ENCODE assay signal across 8 cellular contexts in genomic region chr4:2954358-2955185, GRCh38. TPM values are rescaled to one million over a fixed set of nuclear protein-coding genes. Genes with fewer than 3 reads are reported as not detected.
A peak's percentile ranks its signal among the peaks of the same experiment; 100 is the strongest.
DNase-seq lines count a peak whose midpoint lies in the region; ATAC-seq and TF ChIP-seq lines count a peak whose summit lies in the region.

No MANE protein-coding gene starts in this region.

- POLR2A ChIA-PET in CD8-positive, alpha-beta T cell (lab: Charles Lee) = interaction anchor here (2.9 kb wide), 1 partner anchor 8 kb away, joined by 10 read pairs; the partner anchor contains the start of genes GRK4 and NOP14

- no peaks in the 10 kb centered on the region for H3K27me3 Mint-ChIP-seq in CD8-positive, alpha-beta T cell (ENCODE audit: low read depth)
- H3K27me3 Mint-ChIP-seq in effector memory CD8-positive, alpha-beta T cell = no peaks in the 10 kb centered on the region
- no peaks in the 10 kb centered on the region for H3K27me3 Mint-ChIP-seq in stimulated activated naive B cell treated with anti-CD40 and anti-IgM and Interleukin-4, amounts not matched to agents 10 μg/mL and 1 μg/mL and 100 μg/mL, for 72 hours

- H3K4me3 Mint-ChIP-seq in CD8-positive, alpha-beta T cell = no peak overlapping the region
- H3K4me3 Mint-ChIP-seq in effector memory CD8-positive, alpha-beta T cell = peak overlapping the region in 1 of 2 donors; percentile 46
- H3K4me3 Mint-ChIP-seq in stimulated activated naive B cell treated with anti-CD40 and anti-IgM and Interleukin-4, amounts not matched to agents 10 μg/mL and 1 μg/mL and 100 μg/mL, for 72 hours = peak overlapping the region; percentile 19 to 46

- no peaks in the 10 kb centered on the region for H3K9me3 Mint-ChIP-seq in CD8-positive, alpha-beta T cell
- no peaks in the 10 kb centered on the region for H3K9me3 Mint-ChIP-seq in effector memory CD8-positive, alpha-beta T cell
- no peaks in the 10 kb centered on the region for H3K9me3 Mint-ChIP-seq in stimulated activated naive B cell treated with anti-CD40 and anti-IgM and Interleukin-4, amounts not matched to agents 10 μg/mL and 1 μg/mL and 100 μg/mL, for 72 hours

- H3K27me3 ChIP-seq in CD8-positive, alpha-beta T cell (ENCODE audit: insufficient read depth, low read length) = no peaks in the 10 kb centered on the region
- no peaks in the 10 kb centered on the region for H3K27me3 ChIP-seq in stomach

- CTCF ChIA-PET in CD8-positive, alpha-beta T cell (lab: Charles Lee) = interaction anchor here (0.7 to 1.4 kb wide), 4 partner anchors 9 to 133 kb away, joined by 3 to 4 read pairs (median 3); no protein-coding TSS in a partner anchor

- H3K27ac ChIP-seq in CD8-positive, alpha-beta T cell (ENCODE audit: low read depth, low read length) = no peak overlapping the region
- H3K27ac ChIP-seq in stomach = peak overlapping the region in 2 of 5 donors; percentile 20 to 49

- H3K36me3 ChIP-seq in CD8-positive, alpha-beta T cell (ENCODE audit: insufficient read depth, low read length) = peaks cover 56% of the 10 kb centered on the region
- peaks cover 62 to 91% (median 87%) of the 10 kb centered on the region in 4 donors for H3K36me3 ChIP-seq in stomach

- peaks cover 90% of the 10 kb centered on the region for H3K36me3 Mint-ChIP-seq in CD8-positive, alpha-beta T cell
- peaks cover 89% of the 10 kb centered on the region for H3K36me3 Mint-ChIP-seq in effector memory CD8-positive, alpha-beta T cell (ENCODE audit: insufficient read depth)
- H3K36me3 Mint-ChIP-seq in stimulated activated naive B cell treated with anti-CD40 and anti-IgM and Interleukin-4, amounts not matched to agents 10 μg/mL and 1 μg/mL and 100 μg/mL, for 72 hours = peaks cover 55 to 74% of the 10 kb centered on the region in 2 donors

- no peak overlapping the region for H3K4me3 ChIP-seq in CD8-positive, alpha-beta T cell (ENCODE audit: low read depth, low read length)
- H3K4me3 ChIP-seq in stomach = no peak overlapping the region

- WGBS in stomach, 5 donors = 80 to 91% (median 86%) methylated on average over 20 to 33 of the region's 33 CpGs

- intact Hi-C loops in CD8-positive, alpha-beta T cell (cut with DNase I, micrococcal nuclease) = loop anchor here (2.0 kb wide), 2 partner anchors 190 to 198 kb away; partner anchors contain the start of gene TNIP2 (in 1 of the 2)
- intact Hi-C loops in stomach (cut with DNase I; ENCODE audit: low total_unique reads) = no loop called here

- ATAC-seq in CD8-positive, alpha-beta T cell = peak; percentile 80
- peak; percentile 63 for ATAC-seq in GM19395 (IDR thresholded peaks at IDR 0.05; ENCODE audit: unreplicated experiment)
- peak; percentile 76 for ATAC-seq in effector memory CD8-positive, alpha-beta T cell (replicated peaks)
- peak; percentile 77 to 88 for ATAC-seq in stimulated activated naive B cell treated with anti-CD40 and anti-IgM and Interleukin-4, amounts not matched to agents 10 μg/mL and 1 μg/mL and 100 μg/mL, for 72 hours (replicated peaks)

- peaks cover 29% of the 10 kb centered on the region for H3K4me1 Mint-ChIP-seq in CD8-positive, alpha-beta T cell (ENCODE audit: low read depth)
- H3K4me1 Mint-ChIP-seq in effector memory CD8-positive, alpha-beta T cell (ENCODE audit: low read depth in 2 of 2) = peaks cover 17 to 24% of the 10 kb centered on the region in 2 donors
- peaks cover 29 to 39% of the 10 kb centered on the region in 2 donors for H3K4me1 Mint-ChIP-seq in stimulated activated naive B cell treated with anti-CD40 and anti-IgM and Interleukin-4, amounts not matched to agents 10 μg/mL and 1 μg/mL and 100 μg/mL, for 72 hours

- TF ChIP-seq EP300 in stomach (IDR thresholded peaks at IDR 0.05) = no peak

- H3K9me3 ChIP-seq in CD8-positive, alpha-beta T cell (ENCODE audit: low read length) = no peaks in the 10 kb centered on the region
- H3K9me3 ChIP-seq in stomach = no peaks in the 10 kb centered on the region

- no peaks in the 10 kb centered on the region for H3K4me1 ChIP-seq in CD8-positive, alpha-beta T cell (ENCODE audit: insufficient read depth, low read length)
- H3K4me1 ChIP-seq in stomach = peaks cover 8 to 16% (median 11%) of the 10 kb centered on the region in 4 donors

- H3K27ac Mint-ChIP-seq in CD8-positive, alpha-beta T cell = peak overlapping the region; percentile 78
- H3K27ac Mint-ChIP-seq in effector memory CD8-positive, alpha-beta T cell = peak overlapping the region; percentile 75 to 77
- peak overlapping the region; percentile 94 for H3K27ac Mint-ChIP-seq in stimulated activated naive B cell treated with anti-CD40 and anti-IgM and Interleukin-4, amounts not matched to agents 10 μg/mL and 1 μg/mL and 100 μg/mL, for 72 hours

- TF ChIP-seq POLR2A in stomach (IDR thresholded peaks at IDR 0.05) = no peak

- peak; percentile 24 for TF ChIP-seq CTCF in CD8-positive, alpha-beta T cell (IDR thresholded peaks at IDR 0.05)
- TF ChIP-seq CTCF in stomach (IDR thresholded peaks at IDR 0.05) = no peak

- DNase-seq in CD8-positive, alpha-beta T cell = peak in 3 of 7 experiments; percentile 39 to 70 (median 51)
- peak; percentile 17 for DNase-seq in RPMI8226
- DNase-seq in effector memory CD8-positive, alpha-beta T cell = peak in 1 of 3 experiments; percentile 38
- peak; percentile 61 for DNase-seq in stimulated activated naive B cell treated with anti-CD40 and anti-IgM and Interleukin-4, amounts not matched to agents 10 μg/mL and 1 μg/mL and 100 μg/mL, for 72 hours
- DNase-seq in NCI-H1048 (lab: John Stamatoyannopoulos, UW) = no peak
- no peak for DNase-seq in stomach
- no peak for DNase-seq in SW480 (ENCODE audit: low spot score)

RNA-seq across cellular contexts. Expression of gene NOP14, which starts 8.6 kb away (rescaled TPM):
- 10 to 100 TPM; 23.5 to 23.9 TPM for total RNA-seq in CD8-positive, alpha-beta T cell
- 10 to 100 TPM; 11.7 to 68.7 (median 18.7) TPM for total RNA-seq in stomach
- 10 to 100 TPM; 12.7 to 18.6 (median 17.6) TPM for polyA plus RNA-seq in stomach

RNA-seq across cellular contexts. Expression of gene GRK4, which starts 8.8 kb away (rescaled TPM):
- total RNA-seq in CD8-positive, alpha-beta T cell = 1 to 10 TPM; 1.2 to 1.3 TPM
- 10 to 100 TPM in 1 of 5 donors, 1 to 10 TPM in 3, under 1 TPM in 1; 0.58 to 11.9 (median 4.6) TPM for total RNA-seq in stomach
- polyA plus RNA-seq in stomach = 1 to 10 TPM; 2.8 to 6.6 (median 5.5) TPM

Comparison
In these comparisons a context has a peak if more than half of its experiments do, and no peak if none do; other contexts are left out.
1. DNase-seq: peak in RPMI8226 (single experiment) and stimulated activated naive B cell treated with anti-CD40 and anti-IgM and Interleukin-4, amounts not matched to agents 10 μg/mL and 1 μg/mL and 100 μg/mL, for 72 hours (single experiment); none in NCI-H1048 (single experiment), stomach (single experiment) and SW480 (single experiment).
2. Peak in every context shown above with its lines, with median percentiles within 50 percentile points of each other: ATAC-seq and H3K27ac Mint-ChIP-seq.